ENCODE assay signal across 1 cellular context in the genomic region with DNA sequence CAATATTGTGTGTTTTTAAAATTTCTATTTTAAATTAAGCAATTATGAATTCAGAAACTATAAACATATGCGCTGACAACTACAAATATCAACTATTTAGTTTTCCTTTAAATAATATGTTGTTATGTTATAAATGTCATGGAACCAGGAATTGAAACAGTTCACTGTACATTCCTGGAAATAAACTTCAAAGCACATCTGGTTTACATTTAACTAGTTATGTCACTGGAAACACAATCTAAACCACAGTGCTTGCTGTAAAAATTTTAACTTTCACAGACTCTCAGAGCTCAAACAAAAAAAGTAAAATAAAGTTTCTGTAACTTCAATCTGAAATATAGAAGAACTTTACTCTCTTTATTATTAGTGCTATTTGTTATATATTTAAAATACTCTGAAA.
TF ChIP-seq lines count a peak whose summit lies in the region.

No MANE protein-coding gene starts in this region.

TF ChIP-seq in HepG2, 621 proteins besides CTCF, POLR2A, EP300 and RAD21 (continued from another document):
- TF ChIP-seq ZNF550 (CRISPR knock-in tag; IDR thresholded peaks at IDR 0.05; ENCODE audit: borderline replicate concordance) (no peak), NR2F1 (CRISPR knock-in tag; IDR thresholded peaks at IDR 0.05) (no peak)
- TF ChIP-seq, protein P1, sequence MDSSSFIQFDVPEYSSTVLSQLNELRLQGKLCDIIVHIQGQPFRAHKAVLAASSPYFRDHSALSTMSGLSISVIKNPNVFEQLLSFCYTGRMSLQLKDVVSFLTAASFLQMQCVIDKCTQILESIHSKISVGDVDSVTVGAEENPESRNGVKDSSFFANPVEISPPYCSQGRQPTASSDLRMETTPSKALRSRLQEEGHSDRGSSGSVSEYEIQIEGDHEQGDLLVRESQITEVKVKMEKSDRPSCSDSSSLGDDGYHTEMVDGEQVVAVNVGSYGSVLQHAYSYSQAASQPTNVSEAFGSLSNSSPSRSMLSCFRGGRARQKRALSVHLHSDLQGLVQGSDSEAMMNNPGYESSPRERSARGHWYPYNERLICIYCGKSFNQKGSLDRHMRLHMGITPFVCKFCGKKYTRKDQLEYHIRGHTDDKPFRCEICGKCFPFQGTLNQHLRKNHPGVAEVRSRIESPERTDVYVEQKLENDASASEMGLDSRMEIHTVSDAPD (CRISPR knock-in tag; IDR thresholded peaks at IDR 0.05) = no peak
